ENCODE assay signal across 8 cellular contexts in the genomic region with DNA sequence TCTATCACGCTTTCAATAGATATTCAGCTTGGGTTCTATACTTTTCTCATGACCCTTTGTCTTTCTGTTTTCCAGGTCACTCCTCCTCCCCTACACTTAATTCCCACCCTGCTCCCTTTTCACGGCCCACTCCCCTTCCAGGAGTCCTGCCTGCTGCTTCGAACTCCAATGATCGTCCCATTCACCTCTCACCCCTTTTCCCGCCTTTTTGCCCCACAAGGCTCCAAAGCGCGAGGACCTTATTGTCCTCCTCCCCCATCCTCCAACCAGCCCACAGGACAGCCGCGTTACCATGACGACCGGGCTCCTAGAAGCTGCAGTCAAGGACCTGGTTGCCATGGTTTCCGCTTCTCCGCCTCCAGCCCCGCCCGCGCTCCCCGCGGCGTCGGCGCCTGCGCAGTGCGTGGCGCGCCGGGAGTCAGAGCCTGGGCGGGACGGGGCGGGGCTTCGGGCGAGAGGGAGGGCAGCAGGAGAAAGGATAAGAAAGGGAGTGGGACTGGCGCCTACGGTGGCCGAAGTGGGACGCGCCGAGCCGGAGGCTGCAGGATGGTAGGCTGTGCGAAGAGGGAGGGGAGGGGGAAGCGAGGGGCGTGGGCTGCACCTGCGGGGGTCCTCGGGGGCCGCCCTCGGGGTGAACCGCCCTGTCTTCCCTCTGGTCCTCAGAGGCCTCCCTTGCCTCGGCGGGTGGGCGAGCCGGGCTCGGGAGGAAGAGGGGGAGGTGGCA. TPM values are rescaled to one million over a fixed set of nuclear protein-coding genes. Genes with fewer than 3 reads are reported as not detected.
DNase-seq lines count a peak whose midpoint lies in the region; ATAC-seq and TF ChIP-seq lines count a peak whose summit lies in the region.

TSS of gene AP1S1 (plus strand) at position 508 of the 724 bp plus-strand sequence. CDS start at position 547, 39 bp downstream.

- no peaks in the 10 kb centered on the region for H3K27me3 ChIP-seq in CD8-positive, alpha-beta T cell (ENCODE audit: insufficient read depth, low read length)
- H3K27me3 ChIP-seq in HUES6 (ENCODE audit: control insufficient read depth, insufficient read depth, low read length) (peaks cover 3% of the 10 kb centered on the region; the same call in 1 of the 2 replicates), NT2/D1 (ENCODE audit: insufficient read depth, insufficient read length) (no peaks in the 10 kb centered on the region), endodermal cell (ENCODE audit: control insufficient read depth, insufficient read depth, low read length, poor library complexity, severe bottlenecking) (no peaks in the 10 kb centered on the region)

- no peaks in the 10 kb centered on the region for H3K9me3 Mint-ChIP-seq in CD8-positive, alpha-beta T cell
- H3K9me3 Mint-ChIP-seq in endodermal cell, result peaks cover 3% of the 10 kb centered on the region

- CTCF ChIA-PET in CD8-positive, alpha-beta T cell (lab: Charles Lee), result interaction anchor here (8.5 kb wide), 1 partner anchor 10 kb away, joined by 85 read pairs; no protein-coding TSS in a partner anchor

- H3K4me3 Mint-ChIP-seq in CD8-positive, alpha-beta T cell, result peak within 1 kb of the TSS; percentile 88
- peak within 1 kb of the TSS; percentile 71 for H3K4me3 Mint-ChIP-seq in endodermal cell

- peak; percentile 76 to 91 (median 86) for DNase-seq in CD8-positive, alpha-beta T cell
- DNase-seq in NT2/D1 (ENCODE audit: low read depth, low spot score) (peak; percentile 100), endodermal cell (peak; percentile 99), mesenteric fat pad (ENCODE audit: low spot score) (peak; percentile 95)
- DNase-seq in activated CD8-positive, alpha-beta memory T cell treated with anti-CD3 and anti-CD28 coated beads, Interleukin-2, amount 50 U/mL, for 24 hours (ENCODE audit: extremely low read depth), result peak; percentile 73
- DNase-seq in stimulated activated CD8-positive, alpha-beta memory T cell treated with anti-CD3 and anti-CD28 coated beads, Interleukin-15, amount 100 ng/mL, for 1 hour (ENCODE audit: low read depth), result peak; percentile 73

- peak; percentile 88 for ATAC-seq in CD8-positive, alpha-beta T cell
- ATAC-seq in GM21367 (IDR thresholded peaks at IDR 0.05; ENCODE audit: unreplicated experiment), result peak; percentile 69

- POLR2A ChIA-PET in CD8-positive, alpha-beta T cell (lab: Charles Lee), result no interaction called here

- no peaks in the 10 kb centered on the region for H3K36me3 ChIP-seq in CD8-positive, alpha-beta T cell (ENCODE audit: insufficient read depth, low read length)
- H3K36me3 ChIP-seq in HUES6 (ENCODE audit: control insufficient read depth, insufficient read depth, low read length), result peaks cover 17% of the 10 kb centered on the region
- H3K36me3 ChIP-seq in NT2/D1 (ENCODE audit: insufficient read depth, insufficient read length, low read length), result peaks cover 24% of the 10 kb centered on the region
- peaks cover 7% of the 10 kb centered on the region for H3K36me3 ChIP-seq in endodermal cell (ENCODE audit: control insufficient read depth, insufficient read depth, low read length)

- peak within 1 kb of the TSS; percentile 47 for H3K27ac Mint-ChIP-seq in CD8-positive, alpha-beta T cell
- no peak within 1 kb of the TSS for H3K27ac Mint-ChIP-seq in endodermal cell

- no peak within 1 kb of the TSS for H3K27ac ChIP-seq in CD8-positive, alpha-beta T cell (ENCODE audit: low read depth, low read length)
- H3K27ac ChIP-seq in HUES6 (ENCODE audit: low read depth, low read length) (peak within 1 kb of the TSS; percentile 68; the same call in 1 of the 2 replicates), endodermal cell (ENCODE audit: low read depth, low read length) (no peak within 1 kb of the TSS)

- intact Hi-C loops in CD8-positive, alpha-beta T cell (cut with DNase I, micrococcal nuclease), result loop anchor here in 1 of 2 experiments (1.0 to 2.0 kb wide), 4 partner anchors 11 to 98 kb away; partner anchors contain the start of genes FIS1 and VGF

- peak within 1 kb of the TSS; percentile 69 for H3K9ac ChIP-seq in HUES6 (ENCODE audit: low read length)
- H3K9ac ChIP-seq in NT2/D1 (ENCODE audit: insufficient read length, low read depth), result peak within 1 kb of the TSS; percentile 81
- peak within 1 kb of the TSS; percentile 32 for H3K9ac ChIP-seq in endodermal cell (ENCODE audit: extremely low read depth, low read length, poor library complexity, severe bottlenecking)

- peaks cover 14% of the 10 kb centered on the region for H3K36me3 Mint-ChIP-seq in CD8-positive, alpha-beta T cell
- H3K36me3 Mint-ChIP-seq in endodermal cell (ENCODE audit: low read depth), result peaks cover 10% of the 10 kb centered on the region

- WGBS in endodermal cell (ENCODE audit: insufficient coverage in 1 of 2, insufficient read length in 1 of 2), 2 experiments, result 3 to 9% methylated on average over 12 to 51 of the region's 51 CpGs

- no peaks in the 10 kb centered on the region for H3K9me3 ChIP-seq in CD8-positive, alpha-beta T cell (ENCODE audit: low read length)
- H3K9me3 ChIP-seq in HUES6 (ENCODE audit: control insufficient read depth, insufficient read depth, low read depth, low read length) (no peaks in the 10 kb centered on the region), NT2/D1 (ENCODE audit: insufficient read depth, low read length) (peaks cover 6% of the 10 kb centered on the region; the same call in 1 of the 2 replicates), endodermal cell (ENCODE audit: control insufficient read depth, low read length) (no peaks in the 10 kb centered on the region)

- TF ChIP-seq CTCF in CD8-positive, alpha-beta T cell (IDR thresholded peaks at IDR 0.05), result no peak
- no peak for TF ChIP-seq CTCF in endodermal cell (conservative IDR thresholded peaks at IDR 0.05)

- peaks cover 12% of the 10 kb centered on the region for H3K4me1 ChIP-seq in CD8-positive, alpha-beta T cell (ENCODE audit: insufficient read depth, low read length)
- H3K4me1 ChIP-seq in HUES6 (ENCODE audit: control insufficient read depth, insufficient read depth, low read length), result peaks cover 26% of the 10 kb centered on the region
- H3K4me1 ChIP-seq in NT2/D1 (ENCODE audit: insufficient read depth, insufficient read length), result peaks cover 2% of the 10 kb centered on the region
- no peaks in the 10 kb centered on the region for H3K4me1 ChIP-seq in endodermal cell (ENCODE audit: control insufficient read depth, insufficient read depth, low read length)

- peaks cover 9% of the 10 kb centered on the region for H3K27me3 Mint-ChIP-seq in CD8-positive, alpha-beta T cell (ENCODE audit: low read depth)
- peaks cover 16% of the 10 kb centered on the region for H3K27me3 Mint-ChIP-seq in endodermal cell (ENCODE audit: insufficient read depth)

- peaks cover 11% of the 10 kb centered on the region for H3K4me1 Mint-ChIP-seq in CD8-positive, alpha-beta T cell (ENCODE audit: low read depth)
- peaks cover 7% of the 10 kb centered on the region for H3K4me1 Mint-ChIP-seq in endodermal cell

- H3K4me3 ChIP-seq in CD8-positive, alpha-beta T cell (ENCODE audit: low read depth, low read length), result peak within 1 kb of the TSS; percentile 77
- peak within 1 kb of the TSS; percentile 75 for H3K4me3 ChIP-seq in HUES6 (ENCODE audit: low read depth, low read length)
- peak within 1 kb of the TSS; percentile 57 for H3K4me3 ChIP-seq in NT2/D1 (ENCODE audit: insufficient read length, low read depth)
- H3K4me3 ChIP-seq in endodermal cell (ENCODE audit: low read length), result peak within 1 kb of the TSS; percentile 84

RNA-seq across cellular contexts. Expression of gene AP1S1, which starts in this region (rescaled TPM):
- 1 to 10 TPM; 2.1 to 2.2 TPM for total RNA-seq in CD8-positive, alpha-beta T cell
- total RNA-seq in endodermal cell (10 to 100 TPM; 43.8 to 50.2 TPM), mesenteric fat pad (30.4 TPM)
- polyA plus RNA-seq in endodermal cell (2013, experiment 1 of 2), result 59.8 TPM
- polyA plus RNA-seq in endodermal cell (2013, experiment 2 of 2), result 59.3 TPM
